Comparison of ENCODE assay signal across 28 cellular contexts in the genomic region with DNA sequence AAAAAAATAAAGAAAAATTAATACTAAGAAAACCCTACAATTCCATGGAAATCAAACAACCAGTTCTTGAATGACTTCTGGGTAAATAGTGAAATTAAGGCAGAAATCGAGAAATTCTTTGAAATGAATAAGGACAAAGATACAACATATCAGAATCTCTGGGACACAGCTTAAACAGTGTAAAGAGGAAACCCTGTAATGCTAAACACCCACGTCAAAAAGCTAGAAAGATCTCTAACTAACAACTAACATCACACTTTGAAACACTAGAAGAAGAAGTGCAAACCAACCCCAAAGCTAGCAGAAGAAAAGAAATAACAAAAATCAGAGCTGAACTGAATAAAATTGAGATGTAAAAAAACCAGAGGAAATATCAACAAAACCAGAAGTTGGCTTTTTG.
"Had no signal": no experiment of that assay in that cellular context is flagged by ENCODE, and none has a peak within 500 bp of the region (broad histone marks: within the 10 kb centered on the region; RNA-seq: fewer than 3 reads in every experiment).

No MANE protein-coding gene starts in this region.

- DNase-seq: Karpas-422; KBM-7; MM.1S; MV-4-11; NCI-H1092; NCI-H1105; NCI-H1417 treated with DMSO at 0.1 percent for 48 hours; NCI-H1436 treated with DMSO at 0.1 percent for 48 hours; NCI-H1694 treated with DMSO at 0.1 percent for 48 hours; NCI-H187 treated with DMSO at 0.1 percent for 48 hours; NCI-H2029; NCI-H2081; NCI-H2171 treated with DMSO at 0.1 percent for 48 hours; NCI-H2227 treated with DMSO at 0.1 percent for 48 hours; NCI-H446 treated with DMSO at 0.1 percent for 48 hours; NCI-H510A; NCI-H524; NCI-H69; NCI-H748 treated with DMSO at 0.1 percent for 48 hours; NCI-H82; NK-92 treated with Interleukin-12 subunit alpha and Interleukin-12 subunit beta, amount 100 ng/mL, for 24 hours; OCI-M1; PC-3; Peyer's patch; Right ventricle myocardium superior; RPMI8226; SHP77 treated with DMSO at 0.1 percent for 48 hours; SK-N-SH had no signal

- ATAC-seq: PC-3 had no signal
